In genomic region chr4:7315935-7316334, GRCh38 we compare ENCODE assay signal across 21 cellular contexts.
"Had no signal": no experiment of that assay in that cellular context is flagged by ENCODE, and none has a peak within 500 bp of the region (broad histone marks: within the 10 kb centered on the region; RNA-seq: fewer than 3 reads in every experiment).

No MANE protein-coding gene starts in this region.

- H3K4me3 ChIP-seq: K562, SJSA1, SK-N-MC had no signal

- H3K9ac ChIP-seq: KMS-11 had no signal

- H3K36me3 ChIP-seq: SJSA1 had no signal

- DNase-seq: Kasumi-1, MM.1S, NCI-H1092 treated with DMSO at 0.1 percent for 48 hours, NCI-H1436, NCI-H187, NCI-H2029, NCI-H2081 treated with DMSO at 0.1 percent for 48 hours, NCI-H2171, NCI-H226, NCI-H446, NCI-H510A, NCI-H524 treated with DMSO at 0.1 percent for 48 hours, NCI-H69, NCI-H774, RPMI8226, SIG-M5 had no signal

- H3K27me3 ChIP-seq: SJSA1 had no signal

- FAIRE-seq: K562, RCC 7860 had no signal

- H3K9me3 ChIP-seq: SJSA1 had no signal

- H3K4me2 ChIP-seq: KMS-11 had no signal

- ATAC-seq: K562 had no signal

- H3K27ac ChIP-seq: KMS-11, SJSA1, SK-N-MC had no signal

- H3K4me1 ChIP-seq: SJSA1 had no signal
